Comparison of ENCODE assay signal across 12 cellular contexts in genomic region chr1:41515778-41516167, GRCh38. TPM values are rescaled to one million over a fixed set of nuclear protein-coding genes. Genes with fewer than 3 reads are reported as not detected.
A peak's percentile ranks its signal among the peaks of the same experiment; 100 is the strongest.
DNase-seq lines count a peak whose midpoint lies in the region; ATAC-seq and TF ChIP-seq lines count a peak whose summit lies in the region.
"Had no signal": no experiment of that assay in that cellular context is flagged by ENCODE, and none has a peak within 500 bp of the region (broad histone marks: within the 10 kb centered on the region; RNA-seq: fewer than 3 reads in every experiment).

No MANE protein-coding gene starts in this region.

- H3K4me1 ChIP-seq in Peyer's patch: peaks cover 6 to 20% (median 9%) of the 10 kb centered on the region in 4 donors
- H3K4me1 ChIP-seq in trophoblast cell (ENCODE audit: control insufficient read depth in 1 of 2, insufficient read depth in 2 of 2, low read length in 2 of 2): peaks cover 24 to 25% of the 10 kb centered on the region in 2 experiments

- H3K79me2 ChIP-seq in trophoblast cell (ENCODE audit: control insufficient read depth, insufficient read depth, low read length, poor library complexity): peaks cover 2% of the 10 kb centered on the region

- H3K14ac ChIP-seq in trophoblast cell (ENCODE audit: low read length): peak overlapping the region; percentile 50

- H3K27ac ChIP-seq in Peyer's patch: peak overlapping the region in 3 of 4 donors; percentile 37 to 92 (median 67)
- H3K27ac ChIP-seq in trophoblast cell (ENCODE audit: low read depth, low read length): no peak overlapping the region

- DNase-seq in GM13977 (ENCODE audit: low spot score) (no peak), Peyer's patch (no peak), epithelial cell of proximal tubule (ENCODE audit: low read depth) (no peak), trophoblast cell (no peak), HPDE6-E6E7 (ENCODE audit: extremely low spot score) (no peak), NCI-H2196 treated with DMSO at 0.1 percent for 48 hours (lab: John Stamatoyannopoulos, UW; ENCODE audit: unreplicated experiment) (no peak), superior temporal gyrus (ENCODE audit: extremely low spot score) (no peak)

- peak overlapping the region; percentile 9 for H2AFZ ChIP-seq in trophoblast cell (ENCODE audit: insufficient read depth, low read length, poor library complexity)

- peak overlapping the region; percentile 7 for H2BK5ac ChIP-seq in trophoblast cell (ENCODE audit: low read depth, low read length, poor library complexity)

- H3K36me3 ChIP-seq in Peyer's patch (no peaks in the 10 kb centered on the region), trophoblast cell (ENCODE audit: control insufficient read depth in 1 of 2, insufficient read depth in 2 of 2, low read length in 2 of 2) (no peaks in the 10 kb centered on the region)

- H4K91ac ChIP-seq in trophoblast cell (ENCODE audit: low read depth, low read length): peak overlapping the region; percentile 25

- H2BK12ac ChIP-seq in trophoblast cell (ENCODE audit: low read length): peak overlapping the region; percentile 9

- H2BK120ac ChIP-seq in trophoblast cell (ENCODE audit: insufficient read depth, low read length, poor library complexity): no peak overlapping the region

- no peak for ATAC-seq in HG03342 (IDR thresholded peaks at IDR 0.05; ENCODE audit: unreplicated experiment)

- H4K8ac ChIP-seq in trophoblast cell (ENCODE audit: low read depth, low read length): no peak overlapping the region

- no CpG with 5 or more reads among the region's 6 CpGs for WGBS in trophoblast cell (ENCODE audit: extremely low coverage, insufficient coverage, insufficient read length)

- no peak overlapping the region for H3K4me3 ChIP-seq in Peyer's patch
- peak overlapping the region; percentile 50 for H3K4me3 ChIP-seq in epithelial cell of proximal tubule (ENCODE audit: low read depth, low read length)
- H3K4me3 ChIP-seq in trophoblast cell (ENCODE audit: low read depth, low read length): no peak overlapping the region

- peak overlapping the region; percentile 35 for H3K18ac ChIP-seq in trophoblast cell (ENCODE audit: low read length)

- in situ Hi-C loops in GM13977 (cut with MboI; ENCODE audit: low pct_unique_long_range_greater_than_20kb, low sequenced_read_pairs, unreplicated experiment): no loop called here

- peak; percentile 1 for TF ChIP-seq CTCF in GM13977 (IDR thresholded peaks at IDR 0.05; ENCODE audit: extremely low read depth, insufficient read depth, missing control alignments)
- no peak for TF ChIP-seq CTCF in Peyer's patch (IDR thresholded peaks at IDR 0.05)
- no peak for TF ChIP-seq CTCF in epithelial cell of proximal tubule (conservative IDR thresholded peaks at IDR 0.05; ENCODE audit: low read depth, low read length)

- peaks cover 11% of the 10 kb centered on the region for H3K79me1 ChIP-seq in trophoblast cell (ENCODE audit: low read length)

- no peak overlapping the region for H3K9ac ChIP-seq in trophoblast cell (ENCODE audit: low read length)

- no peak for TF ChIP-seq POLR2A in Peyer's patch (IDR thresholded peaks at IDR 0.05)

- no peak overlapping the region for H3K4ac ChIP-seq in trophoblast cell (ENCODE audit: low read depth, low read length)

- H3K9me3 ChIP-seq in Peyer's patch: no peaks in the 10 kb centered on the region
- H3K9me3 ChIP-seq in trophoblast cell (ENCODE audit: insufficient read depth, low read depth, low read length): peaks cover 5% of the 10 kb centered on the region

- H2AK5ac ChIP-seq in trophoblast cell (ENCODE audit: low read length): no peak overlapping the region

- H3K27me3 ChIP-seq in Peyer's patch: no peaks in the 10 kb centered on the region
- H3K27me3 ChIP-seq in trophoblast cell (ENCODE audit: insufficient read depth, low read length): no peaks in the 10 kb centered on the region

- H4K12ac ChIP-seq in trophoblast cell (ENCODE audit: low read depth, low read length): peak overlapping the region; percentile 11

- H3K4me2 ChIP-seq in trophoblast cell (ENCODE audit: low read length): peak overlapping the region; percentile 42

- H3K23ac ChIP-seq in trophoblast cell (ENCODE audit: low read length): no peak overlapping the region

RNA-seq across cellular contexts. Expression of gene EDN2, which starts 31.3 kb away (rescaled TPM):
- total RNA-seq in Peyer's patch (10 to 100 TPM in 3 of 4 donors, not detected in 1; 43.2 to 75.0 (median 49.1) TPM), epithelial cell of proximal tubule (2.2 and 6.3 TPM in 2 replicates)
- 0.14 and 0.19 TPM in 2 replicates for polyA plus RNA-seq in trophoblast cell (2013)
- total RNA-seq: activated CD8-positive, alpha-beta T cell treated with anti-CD3 and anti-CD28 coated beads for 36 hours; activated T-helper 17 cell treated with anti-CD3 and anti-CD28 coated beads, Interleukin-2, amount 50 U/mL, for 72 hours; posterior vena cava had no signal
- polyA plus RNA-seq: CD4-positive, CD25-positive, alpha-beta regulatory T cell had no signal
